Comparison of ENCODE assay signal across 8 cellular contexts in genomic region chr16:11742041-11742535, GRCh38. TPM values are rescaled to one million over a fixed set of nuclear protein-coding genes. Genes with fewer than 3 reads are reported as not detected.
DNase-seq lines count a peak whose midpoint lies in the region; ATAC-seq and TF ChIP-seq lines count a peak whose summit lies in the region.

No MANE protein-coding gene starts in this region.

- TF ChIP-seq POLR2A in body of pancreas (IDR thresholded peaks at IDR 0.05), result no peak

- WGBS in SK-N-SH (ENCODE audit: low lambda C conversion rate), result 5% methylated on average over 8 of the region's 40 CpGs
- 0 to 3% methylated on average over 14 to 36 of the region's 40 CpGs for WGBS in body of pancreas, 2 donors

- no peak for TF ChIP-seq RAD21 in SK-N-SH (IDR thresholded peaks at IDR 0.05; ENCODE audit: low read length)

- POLR2A ChIA-PET in SK-N-SH (lab: Yijun Ruan, JAX), result interaction anchor here (0.6 to 2.1 kb wide), 4 partner anchors 12 to 260 kb away, joined by 3 to 16 read pairs (median 6); partner anchors contain the start of gene ZC3H7A

- peaks cover 9% of the 10 kb centered on the region for H3F3A ChIP-seq in SK-N-SH (replicated peaks; ENCODE audit: insufficient read depth)

- H2AFZ ChIP-seq in SK-N-SH (ENCODE audit: low read depth), result peak overlapping the region; percentile 80

- H3K79me2 ChIP-seq in SK-N-SH (ENCODE audit: insufficient read depth), result peaks cover 57% of the 10 kb centered on the region

- H3K4me2 ChIP-seq in SK-N-SH, result peak overlapping the region; percentile 93

- in situ Hi-C loops in SK-MEL-5 (cut with HindIII; ENCODE audit: low pct_unique_long_range_greater_than_20kb, low sequenced_read_pairs), result no loop called here

- H3K27ac ChIP-seq in SK-N-SH (ENCODE audit: low read depth in 2 of 2, low read length in 1 of 2), result peak overlapping the region; percentile 75 to 78; a peak in 3 of 4 replicates
- H3K27ac ChIP-seq in body of pancreas, result peak overlapping the region; percentile 98 to 99 (median 98)

- DNase-seq in SK-N-SH (no peak), SK-MEL-5 (ENCODE audit: low read depth, low spot score) (peak; percentile 12), body of pancreas (peak; percentile 61 to 64 (median 62)), kidney epithelial cell (ENCODE audit: low read depth) (no peak), NCI-H446 (lab: John Stamatoyannopoulos, UW) (no peak)
- DNase-seq in stimulated activated CD4-positive, alpha-beta T cell treated with anti-CD3 and anti-CD28 coated beads, TNF-alpha, amount 100 ng/mL, for 1 hour (ENCODE audit: low read depth in 3 of 3, low spot score in 1 of 3), result peak in 2 of 3 donors; percentile 1 to 30

- H3K9ac ChIP-seq in SK-N-SH, result peak overlapping the region; percentile 87

- CTCF ChIA-PET in SK-N-SH (lab: Yijun Ruan, JAX), result interaction anchor here (0.7 to 4.2 kb wide), 7 partner anchors 28 to 325 kb away, joined by 3 to 20 read pairs (median 4); partner anchors contain the start of gene ZC3H7A

- H3K36me3 ChIP-seq in SK-N-SH (replicated peaks in 1 of 2; ENCODE audit: control insufficient read depth in 1 of 2, insufficient read depth in 2 of 2, low read length in 1 of 2) (peaks cover 3 to 14% of the 10 kb centered on the region in 2 experiments), body of pancreas (replicated peaks in 1 of 2; ENCODE audit: insufficient read depth in 1 of 2, low read depth in 2 of 2) (no peaks in the 10 kb centered on the region), kidney epithelial cell (ENCODE audit: control insufficient read depth, insufficient read depth, low read length) (no peaks in the 10 kb centered on the region)

- TF ChIP-seq CTCF in SK-N-SH (IDR thresholded peaks at IDR 0.05) (no peak), body of pancreas (IDR thresholded peaks at IDR 0.05) (peak in 1 of 7 experiments; percentile 11), kidney epithelial cell (IDR thresholded peaks at IDR 0.05; ENCODE audit: insufficient read depth, low read length, poor library complexity, severe bottlenecking) (no peak)

- intact Hi-C loops in body of pancreas (cut with DNase I), result no loop called here

- ATAC-seq in SK-N-SH treated with all-trans-retinoic acid at 6 μM for 48 hours, result no peak; the same call in 2 of the 3 replicates
- peak; percentile 13 for ATAC-seq in HG03045 (IDR thresholded peaks at IDR 0.05; ENCODE audit: unreplicated experiment)
- ATAC-seq in body of pancreas, result peak; percentile 27

- no peaks in the 10 kb centered on the region for H3K9me2 ChIP-seq in SK-N-SH

- H3K27me3 ChIP-seq in SK-N-SH (ENCODE audit: insufficient read depth) (no peaks in the 10 kb centered on the region), body of pancreas (no peaks in the 10 kb centered on the region), kidney epithelial cell (ENCODE audit: control insufficient read depth, insufficient read depth, low read length) (no peaks in the 10 kb centered on the region)

- H3K4me3 ChIP-seq in SK-N-SH (ENCODE audit: low read depth in 2 of 2, low read length in 1 of 2) (peak overlapping the region; percentile 72 to 87), body of pancreas (peak overlapping the region; percentile 73 to 81), kidney epithelial cell (ENCODE audit: low read depth, low read length) (peak overlapping the region; percentile 98)

- no peak for TF ChIP-seq EP300 in SK-N-SH (IDR thresholded peaks at IDR 0.05; ENCODE audit: borderline replicate concordance in 1 of 2, low read depth in 1 of 2, low read length in 1 of 2)

- H3K9me3 ChIP-seq in SK-N-SH (no peaks in the 10 kb centered on the region), body of pancreas (no peaks in the 10 kb centered on the region)

- H3K4me1 ChIP-seq in SK-N-SH (ENCODE audit: control insufficient read depth in 1 of 2, insufficient read depth in 2 of 2, low read depth in 1 of 2, low read length in 1 of 2) (peaks cover 6 to 14% of the 10 kb centered on the region in 2 experiments; a peak in 3 of 4 replicates), body of pancreas (peaks cover 61% of the 10 kb centered on the region)

- H4K20me1 ChIP-seq in SK-N-SH (ENCODE audit: insufficient read depth), result peaks cover 45% of the 10 kb centered on the region

TF ChIP-seq in SK-N-SH, 30 proteins besides CTCF, POLR2A, EP300 and RAD21:
- no peak for TF ChIP-seq USF2 (IDR thresholded peaks at IDR 0.05; ENCODE audit: borderline replicate concordance, low read depth, low read length)
- TF ChIP-seq, protein P1, sequence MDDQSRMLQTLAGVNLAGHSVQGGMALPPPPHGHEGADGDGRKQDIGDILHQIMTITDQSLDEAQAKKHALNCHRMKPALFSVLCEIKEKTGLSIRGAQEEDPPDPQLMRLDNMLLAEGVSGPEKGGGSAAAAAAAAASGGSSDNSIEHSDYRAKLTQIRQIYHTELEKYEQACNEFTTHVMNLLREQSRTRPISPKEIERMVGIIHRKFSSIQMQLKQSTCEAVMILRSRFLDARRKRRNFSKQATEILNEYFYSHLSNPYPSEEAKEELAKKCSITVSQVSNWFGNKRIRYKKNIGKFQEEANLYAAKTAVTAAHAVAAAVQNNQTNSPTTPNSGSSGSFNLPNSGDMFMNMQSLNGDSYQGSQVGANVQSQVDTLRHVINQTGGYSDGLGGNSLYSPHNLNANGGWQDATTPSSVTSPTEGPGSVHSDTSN (IDR thresholded peaks at IDR 0.05), result no peak
- 0 out of 2 replicates have a peak, but pooled peaks have one; percentile 12 for TF ChIP-seq SIN3A (IDR thresholded peaks at IDR 0.05; ENCODE audit: borderline replicate concordance, low read depth, low read length)

TF ChIP-seq in SK-N-SH treated with all-trans-retinoic acid at 6 μM for 48 hours, 23 proteins besides CTCF, POLR2A, EP300 and RAD21 (continues in another document):
- TF ChIP-seq ZNF70 (CRISPR knock-in tag; IDR thresholded peaks at IDR 0.05), result no peak
- no peak for TF ChIP-seq SNAI2 (CRISPR knock-in tag; IDR thresholded peaks at IDR 0.05)
- TF ChIP-seq ZNF8 (CRISPR knock-in tag; IDR thresholded peaks at IDR 0.05), result no peak
- TF ChIP-seq ARNTL (CRISPR knock-in tag; IDR thresholded peaks at IDR 0.05; ENCODE audit: borderline replicate concordance, low read depth), result no peak
- TF ChIP-seq ZFP30 (CRISPR knock-in tag; IDR thresholded peaks at IDR 0.05), result no peak
- TF ChIP-seq, protein P2, sequence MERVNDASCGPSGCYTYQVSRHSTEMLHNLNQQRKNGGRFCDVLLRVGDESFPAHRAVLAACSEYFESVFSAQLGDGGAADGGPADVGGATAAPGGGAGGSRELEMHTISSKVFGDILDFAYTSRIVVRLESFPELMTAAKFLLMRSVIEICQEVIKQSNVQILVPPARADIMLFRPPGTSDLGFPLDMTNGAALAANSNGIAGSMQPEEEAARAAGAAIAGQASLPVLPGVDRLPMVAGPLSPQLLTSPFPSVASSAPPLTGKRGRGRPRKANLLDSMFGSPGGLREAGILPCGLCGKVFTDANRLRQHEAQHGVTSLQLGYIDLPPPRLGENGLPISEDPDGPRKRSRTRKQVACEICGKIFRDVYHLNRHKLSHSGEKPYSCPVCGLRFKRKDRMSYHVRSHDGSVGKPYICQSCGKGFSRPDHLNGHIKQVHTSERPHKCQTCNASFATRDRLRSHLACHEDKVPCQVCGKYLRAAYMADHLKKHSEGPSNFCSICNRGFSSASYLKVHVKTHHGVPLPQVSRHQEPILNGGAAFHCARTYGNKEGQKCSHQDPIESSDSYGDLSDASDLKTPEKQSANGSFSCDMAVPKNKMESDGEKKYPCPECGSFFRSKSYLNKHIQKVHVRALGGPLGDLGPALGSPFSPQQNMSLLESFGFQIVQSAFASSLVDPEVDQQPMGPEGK (CRISPR knock-in tag; IDR thresholded peaks at IDR 0.05; ENCODE audit: borderline replicate concordance), result no peak
- no peak for TF ChIP-seq CSDC2 (CRISPR knock-in tag; IDR thresholded peaks at IDR 0.05)
- no peak for TF ChIP-seq OSR1 (CRISPR knock-in tag; IDR thresholded peaks at IDR 0.05)
- no peak for TF ChIP-seq GLIS3 (CRISPR knock-in tag; IDR thresholded peaks at IDR 0.05)
- TF ChIP-seq TCF4 (CRISPR knock-in tag; IDR thresholded peaks at IDR 0.05; ENCODE audit: borderline replicate concordance), result no peak
- TF ChIP-seq ZFP3 (CRISPR knock-in tag; IDR thresholded peaks at IDR 0.05), result no peak
- TF ChIP-seq ZNF565 (CRISPR knock-in tag; conservative IDR thresholded peaks at IDR 0.05; ENCODE audit: low read depth), result no peak
- TF ChIP-seq PPARA (CRISPR knock-in tag; IDR thresholded peaks at IDR 0.05; ENCODE audit: borderline replicate concordance), result no peak
- no peak for TF ChIP-seq RARB (CRISPR knock-in tag; IDR thresholded peaks at IDR 0.05)
- no peak for TF ChIP-seq POU6F1 (CRISPR knock-in tag; IDR thresholded peaks at IDR 0.05; ENCODE audit: borderline replicate concordance, low read depth)
- no peak for TF ChIP-seq ZC3H10 (CRISPR knock-in tag; IDR thresholded peaks at IDR 0.05)

RNA-seq across cellular contexts. Expression of gene TXNDC11, which starts 0.6 kb away (rescaled TPM):
- polyA plus RNA-seq in SK-N-SH (2012; rRNA removed), result 37.0 and 39.6 TPM in 2 replicates
- 27.5 and 32.6 TPM in 2 replicates for polyA plus RNA-seq in SK-N-SH (2012; cell fraction: cytosol; rRNA removed)
- polyA plus RNA-seq in SK-N-SH (2012; cell fraction: nucleus; rRNA removed), result 39.7 and 55.5 TPM in 2 replicates
- 27.5 and 32.5 TPM in 2 replicates for total RNA-seq in SK-MEL-5 (2014; rRNA removed; shearing (Covaris generic))
- polyA plus RNA-seq in SK-MEL-5 (2015; cell fraction: cytosol; rRNA removed), result 34.9 and 46.6 TPM in 2 replicates
- 14.8 and 26.0 TPM in 2 replicates for polyA plus RNA-seq in SK-MEL-5 (2015; cell fraction: nucleus; rRNA removed)
- total RNA-seq in body of pancreas, result 10 to 100 TPM; 38.4 to 90.3 TPM
- total RNA-seq in kidney epithelial cell, result 35.1 and 36.1 TPM in 2 replicates

RNA-seq across cellular contexts. Expression of gene ZC3H7A, which starts 55.0 kb away (rescaled TPM):
- 31.9 and 38.7 TPM in 2 replicates for polyA plus RNA-seq in SK-N-SH (2012; rRNA removed)
- polyA plus RNA-seq in SK-N-SH (2012; cell fraction: cytosol; rRNA removed), result 39.8 and 48.0 TPM in 2 replicates
- 71.8 and 77.3 TPM in 2 replicates for polyA plus RNA-seq in SK-N-SH (2012; cell fraction: nucleus; rRNA removed)
- total RNA-seq in SK-MEL-5 (2014; rRNA removed; shearing (Covaris generic)), result 54.7 and 62.0 TPM in 2 replicates
- polyA plus RNA-seq in SK-MEL-5 (2015; cell fraction: cytosol; rRNA removed), result 67.8 and 73.3 TPM in 2 replicates
- 174 and 211 TPM in 2 replicates for polyA plus RNA-seq in SK-MEL-5 (2015; cell fraction: nucleus; rRNA removed)
- 10 to 100 TPM; 26.4 to 49.5 TPM for total RNA-seq in body of pancreas
- total RNA-seq in kidney epithelial cell, result 50.1 and 52.6 TPM in 2 replicates

Comparison
In these comparisons a context has a peak if more than half of its experiments do, and no peak if none do; other contexts are left out.
1. DNase-seq: peak in SK-MEL-5 (single experiment), body of pancreas (4 of 4) and stimulated activated CD4-positive, alpha-beta T cell treated with anti-CD3 and anti-CD28 coated beads, TNF-alpha, amount 100 ng/mL, for 1 hour (2 of 3); none in SK-N-SH (single experiment), kidney epithelial cell (single experiment) and NCI-H446 (0 of 2).
2. Peak in every context shown above with its lines, with median percentiles within 50 percentile points of each other: H3K4me3 ChIP-seq.